In genomic region chr17:42403150-42403549, GRCh38 we compare ENCODE assay signal across 9 cellular contexts. TPM values are rescaled to one million over a fixed set of nuclear protein-coding genes. Genes with fewer than 3 reads are reported as not detected.
DNase-seq lines count a peak whose midpoint lies in the region; ATAC-seq and TF ChIP-seq lines count a peak whose summit lies in the region.
"Had no signal": no experiment of that assay in that cellular context is flagged by ENCODE, and none has a peak within 500 bp of the region (broad histone marks: within the 10 kb centered on the region; RNA-seq: fewer than 3 reads in every experiment).

No MANE protein-coding gene starts in this region.

- H3K27me3 ChIP-seq in esophagus squamous epithelium = no peaks in the 10 kb centered on the region
- H3K27me3 ChIP-seq: BLaER1 had no signal

- TF ChIP-seq CTCF in esophagus squamous epithelium (IDR thresholded peaks at IDR 0.05) = peak in 3 of 6 experiments; percentile 11 to 16 (median 16)

- DNase-seq in NCI-H345 (lab: John Stamatoyannopoulos, UW) (peak; percentile 3), NCI-H345 treated with DMSO at 0.1 percent for 48 hours (lab: John Stamatoyannopoulos, UW; ENCODE audit: unreplicated experiment) (no peak), esophagus squamous epithelium (lab: John Stamatoyannopoulos, UW) (no peak)
- peak; percentile 67 for DNase-seq in activated CD4-positive, alpha-beta T cell treated with anti-CD3 and anti-CD28 coated beads for 48 hours
- DNase-seq in stimulated activated CD8-positive, alpha-beta memory T cell treated with anti-CD3 and anti-CD28 coated beads, Interleukin-2, amount 100 ng/mL, for 48 hours (ENCODE audit: low read depth in 2 of 2) = peak; percentile 41 to 46

- H3K27ac ChIP-seq in esophagus squamous epithelium = peak overlapping the region in 3 of 4 donors; percentile 11 to 97 (median 32)
- H3K27ac ChIP-seq: BLaER1 had no signal

- ATAC-seq in GM18520 (IDR thresholded peaks at IDR 0.05; ENCODE audit: unreplicated experiment) = no peak
- no peak for ATAC-seq in HG03108 (IDR thresholded peaks at IDR 0.05; ENCODE audit: unreplicated experiment)
- ATAC-seq in GM19455 (IDR thresholded peaks at IDR 0.05; ENCODE audit: unreplicated experiment) = no peak

- H3K9me3 ChIP-seq in esophagus squamous epithelium = no peaks in the 10 kb centered on the region
- H3K9me3 ChIP-seq: BLaER1 had no signal

- peaks cover 28 to 92% (median 52%) of the 10 kb centered on the region in 3 donors for H3K4me1 ChIP-seq in esophagus squamous epithelium

- H3K36me3 ChIP-seq in esophagus squamous epithelium = peaks cover 5 to 32% (median 10%) of the 10 kb centered on the region in 3 donors
- H3K36me3 ChIP-seq: BLaER1 had no signal

- intact Hi-C loops in esophagus squamous epithelium (cut with DNase I) = loop anchor here (5.0 kb wide), 1 partner anchor 81 kb away; no protein-coding TSS in a partner anchor

- 44 to 73% methylated on average over 2 to 4 of the region's 6 CpGs for WGBS in esophagus squamous epithelium, 2 donors

- no peak overlapping the region for H3K4me3 ChIP-seq in esophagus squamous epithelium
- H3K4me3 ChIP-seq: BLaER1 had no signal

- no peak for TF ChIP-seq POLR2A in esophagus squamous epithelium (IDR thresholded peaks at IDR 0.05)

RNA-seq across cellular contexts. Expression of gene STAT3, which starts 14.9 kb away (rescaled TPM):
- 100 to 1,000 TPM; 137 to 229 (median 176) TPM for total RNA-seq in esophagus squamous epithelium

RNA-seq across cellular contexts. Expression of gene CAVIN1, which starts 19.9 kb away (rescaled TPM):
- 100 to 1,000 TPM in 2 of 4 donors, 10 to 100 TPM in 2; 67.8 to 210 (median 113) TPM for total RNA-seq in esophagus squamous epithelium

RNA-seq across cellular contexts. Expression of gene ATP6V0A1, which starts 55.5 kb away (rescaled TPM):
- 10 to 100 TPM; 35.9 to 62.7 (median 47.5) TPM for total RNA-seq in esophagus squamous epithelium

Comparison
In these comparisons a context has a peak if more than half of its experiments do, and no peak if none do; other contexts are left out.
1. DNase-seq: peak in NCI-H345 (single experiment), activated CD4-positive, alpha-beta T cell treated with anti-CD3 and anti-CD28 coated beads for 48 hours (single experiment) and stimulated activated CD8-positive, alpha-beta memory T cell treated with anti-CD3 and anti-CD28 coated beads, Interleukin-2, amount 100 ng/mL, for 48 hours (2 of 2); none in NCI-H345 treated with DMSO at 0.1 percent for 48 hours (single experiment) and esophagus squamous epithelium (single experiment).